In the genomic region with DNA sequence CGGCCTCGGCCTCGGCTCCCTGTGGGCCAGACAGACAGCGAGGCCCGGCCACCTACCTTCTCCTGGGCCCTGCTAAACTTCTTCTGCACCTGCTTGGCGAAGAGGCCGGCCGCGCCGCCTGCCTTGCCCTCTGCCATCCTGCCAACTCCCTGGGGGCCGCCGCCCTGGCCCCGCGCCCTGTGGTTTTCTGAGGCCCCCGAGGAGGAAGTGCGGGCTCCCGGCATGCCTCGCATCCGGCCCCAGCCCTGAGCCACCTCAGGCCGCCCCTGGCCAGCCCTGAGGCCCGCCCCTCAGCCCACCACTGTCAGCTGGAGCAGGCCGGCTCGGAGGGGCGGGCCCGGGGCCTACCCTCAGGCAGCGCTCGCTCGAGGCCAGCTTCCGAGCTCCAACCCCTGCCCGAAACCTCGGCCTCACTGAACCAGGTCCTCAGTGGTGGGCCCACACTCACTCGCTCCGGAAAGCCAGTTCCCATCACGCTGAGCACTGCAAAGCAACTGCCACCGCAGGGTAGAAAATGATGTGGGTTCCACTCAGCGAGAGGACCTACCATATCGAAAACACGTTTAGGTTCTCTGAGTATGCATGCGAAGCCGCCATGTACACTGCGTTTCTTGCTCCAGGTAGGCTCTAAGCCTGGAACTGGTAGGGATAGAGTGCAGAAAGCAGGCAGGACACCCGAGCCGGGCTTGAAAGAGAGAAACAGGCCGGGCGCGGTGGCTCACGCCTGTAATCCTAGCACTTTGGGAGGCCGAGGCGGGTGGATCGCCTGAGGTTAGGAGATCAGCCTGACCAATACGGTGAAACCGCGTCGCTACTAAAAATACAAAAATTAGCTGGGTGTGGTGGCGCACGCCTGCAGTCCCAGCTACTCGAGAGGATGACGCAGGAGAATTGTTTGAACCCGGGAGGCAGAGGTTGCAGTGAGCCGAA, we compare ENCODE assay signal across 8 cellular contexts. TPM values are rescaled to one million over a fixed set of nuclear protein-coding genes. Genes with fewer than 3 reads are reported as not detected.
A peak's percentile ranks its signal among the peaks of the same experiment; 100 is the strongest.
DNase-seq lines count a peak whose midpoint lies in the region; ATAC-seq, FAIRE-seq and TF ChIP-seq lines count a peak whose summit lies in the region.

A gene (minus strand): TSS at position 209 of the 930 bp plus-strand sequence. CDS start 72 bp downstream, at position 137.

- POLR2A ChIA-PET in activated naive CD8-positive, alpha-beta T cell treated with anti-CD3 and anti-CD28 coated beads, Interleukin-2, amount 10 ng/mL, durations not matched to agents 7 days and 5 days (lab: Charles Lee) = interaction anchor here (0.5 to 2.4 kb wide), 7 partner anchors 9 to 279 kb away, joined by 3 to 13 read pairs (median 3); a partner anchor contains a TSS

- no peaks in the 10 kb centered on the region for H3K27me3 ChIP-seq in prostate gland (replicated peaks; ENCODE audit: insufficient read depth)
- H3K27me3 ChIP-seq in aorta (ENCODE audit: control insufficient read depth in 1 of 2, insufficient read depth in 2 of 2, low read length in 1 of 2) = no peaks in the 10 kb centered on the region

- intact Hi-C loops in T-helper 2 cell treated with Interferon-gamma antibody and Interleukin-4, amounts not matched to agents 100 ng/mL and 5 ng/mL, for 36 hours (cut with micrococcal nuclease) = loop anchor here (2.0 to 10.0 kb wide), 7 partner anchors 17 to 299 kb away; a partner anchor contains a TSS
- intact Hi-C loops in prostate gland (cut with DNase I) = no loop called here
- intact Hi-C loops in aorta (cut with DNase I) = no loop called here

- WGBS in prostate gland = 94% methylated on average over 55 of the region's 60 CpGs
- 95 to 97% methylated on average over 55 to 60 of the region's 60 CpGs for WGBS in aorta, 2 donors

- H3K27ac ChIP-seq in prostate gland = peak within 1 kb of the TSS in 1 of 2 donors; percentile 12
- H3K27ac ChIP-seq in aorta (ENCODE audit: low read depth in 1 of 2, low read length in 2 of 2) = no peak within 1 kb of the TSS

- FAIRE-seq in GM12891 (lab: Jason Lieb, UNC) = no peak

- TF ChIP-seq CTCF in prostate gland (IDR thresholded peaks at IDR 0.05) = no peak

- peak within 1 kb of the TSS; percentile 10 to 11 for H3K4me3 ChIP-seq in prostate gland
- H3K4me3 ChIP-seq in aorta (ENCODE audit: low read length in 2 of 2) = no peak within 1 kb of the TSS

- peaks cover 55% of the 10 kb centered on the region for H3K4me1 Mint-ChIP-seq in activated naive CD8-positive, alpha-beta T cell treated with anti-CD3 and anti-CD28 coated beads, Interleukin-2, amount 10 ng/mL, durations not matched to agents 7 days and 5 days

- H3K36me3 ChIP-seq in prostate gland = no peaks in the 10 kb centered on the region
- no peaks in the 10 kb centered on the region for H3K36me3 ChIP-seq in aorta (ENCODE audit: control insufficient read depth in 1 of 2, insufficient read depth in 2 of 2, low read length in 1 of 2)

- DNase-seq in GM12891 (ENCODE audit: insufficient read length, low spot score) (peak; percentile 79), prostate gland (ENCODE audit: low spot score) (no peak), aorta (peak; percentile 80), kidney glomerular epithelial cell (lab: John Stamatoyannopoulos, UW) (no peak)
- peak; percentile 87 for DNase-seq in activated naive CD8-positive, alpha-beta T cell treated with anti-CD3 and anti-CD28 coated beads, Interleukin-2, amount 10 ng/mL, durations not matched to agents 7 days and 5 days

- 0 out of 2 replicates have a peak, but pooled peaks have one; percentile 43 for TF ChIP-seq POLR2A in GM12891 (IDR thresholded peaks at IDR 0.05; ENCODE audit: low read depth, low read length)
- no peak for TF ChIP-seq POLR2A in prostate gland (IDR thresholded peaks at IDR 0.05)

- H3K9me3 ChIP-seq in prostate gland (no peaks in the 10 kb centered on the region), aorta (ENCODE audit: control insufficient read depth, low read length) (no peaks in the 10 kb centered on the region)

- H3K36me3 Mint-ChIP-seq in activated naive CD8-positive, alpha-beta T cell treated with anti-CD3 and anti-CD28 coated beads, Interleukin-2, amount 10 ng/mL, durations not matched to agents 7 days and 5 days = peaks cover 32% of the 10 kb centered on the region

- peak within 1 kb of the TSS; percentile 97 for H3K27ac Mint-ChIP-seq in activated naive CD8-positive, alpha-beta T cell treated with anti-CD3 and anti-CD28 coated beads, Interleukin-2, amount 10 ng/mL, durations not matched to agents 7 days and 5 days

- ATAC-seq in HG02763 (IDR thresholded peaks at IDR 0.05; ENCODE audit: unreplicated experiment) (peak; percentile 60), aorta (ENCODE audit: low FRiP score) (peak; percentile 67), GM21526 (IDR thresholded peaks at IDR 0.05; ENCODE audit: low FRiP score, unreplicated experiment) (no peak)
- ATAC-seq in activated naive CD8-positive, alpha-beta T cell treated with anti-CD3 and anti-CD28 coated beads, Interleukin-2, amount 10 ng/mL, durations not matched to agents 7 days and 5 days (ENCODE audit: low read depth) = peak; percentile 82

- H3K27me3 Mint-ChIP-seq in activated naive CD8-positive, alpha-beta T cell treated with anti-CD3 and anti-CD28 coated beads, Interleukin-2, amount 10 ng/mL, durations not matched to agents 7 days and 5 days = no peaks in the 10 kb centered on the region

- no peaks in the 10 kb centered on the region for H3K9me3 Mint-ChIP-seq in activated naive CD8-positive, alpha-beta T cell treated with anti-CD3 and anti-CD28 coated beads, Interleukin-2, amount 10 ng/mL, durations not matched to agents 7 days and 5 days

- H3K4me1 ChIP-seq in prostate gland (replicated peaks) = no peaks in the 10 kb centered on the region
- no peaks in the 10 kb centered on the region for H3K4me1 ChIP-seq in aorta (ENCODE audit: control insufficient read depth in 1 of 2, insufficient read depth in 2 of 2, low read length in 2 of 2)

- peak within 1 kb of the TSS; percentile 96 for H3K4me3 Mint-ChIP-seq in activated naive CD8-positive, alpha-beta T cell treated with anti-CD3 and anti-CD28 coated beads, Interleukin-2, amount 10 ng/mL, durations not matched to agents 7 days and 5 days

TF ChIP-seq in GM12891, 5 proteins besides CTCF, POLR2A, EP300 and RAD21:
- TF ChIP-seq SPI1 (IDR thresholded peaks at IDR 0.05; ENCODE audit: low read depth, low read length) = peak; percentile 75
- peak; percentile 49; the same call in 1 of the 2 replicates for TF ChIP-seq POLR2AphosphoS5 (IDR thresholded peaks at IDR 0.05; ENCODE audit: low read depth, low read length)
- TF ChIP-seq PAX5 (IDR thresholded peaks at IDR 0.05; ENCODE audit: insufficient read depth, low read length, severe bottlenecking) = no peak
- TF ChIP-seq TAF1 (IDR thresholded peaks at IDR 0.05; ENCODE audit: low read depth, low read length) = no peak; the same call in 1 of the 2 replicates
TF ChIP-seq in GM12891: peak in this region for 2.

RNA-seq across cellular contexts. Expression of the gene that starts here (rescaled TPM):
- 18.6 TPM for polyA plus RNA-seq in GM12891 (2012; ENCODE audit: low read depth, missing spikeins)
- 173 TPM in 2 replicates for total RNA-seq in T-helper 2 cell treated with Interferon-gamma antibody and Interleukin-4, amounts not matched to agents 100 ng/mL and 5 ng/mL, for 36 hours
- 100 to 1,000 TPM; 161 to 164 TPM for total RNA-seq in activated naive CD8-positive, alpha-beta T cell treated with anti-CD3 and anti-CD28 coated beads, Interleukin-2, amount 10 ng/mL, durations not matched to agents 7 days and 5 days
- 1 to 10 TPM; 2.6 to 5.5 TPM for total RNA-seq in prostate gland
- 10 to 100 TPM in 1 of 2 donors, 1 to 10 TPM in 1; 9.4 to 11.7 TPM for total RNA-seq in aorta
- polyA plus RNA-seq in aorta = 1 to 10 TPM; 1.4 to 4.6 TPM

Comparison
In these comparisons a context has a peak if more than half of its experiments do, and no peak if none do; other contexts are left out.
1. RNA of the gene that starts here (total RNA-seq): 173 TPM in T-helper 2 cell treated with Interferon-gamma antibody and Interleukin-4, amounts not matched to agents 100 ng/mL and 5 ng/mL, for 36 hours and 161 to 164 TPM in activated naive CD8-positive, alpha-beta T cell treated with anti-CD3 and anti-CD28 coated beads, Interleukin-2, amount 10 ng/mL, durations not matched to agents 7 days and 5 days; 9.4 to 11.7 TPM in aorta and 2.6 to 5.5 TPM in prostate gland; every median in the first group is over 10 times any median in the second.
2. DNase-seq: peak in GM12891 (single experiment), activated naive CD8-positive, alpha-beta T cell treated with anti-CD3 and anti-CD28 coated beads, Interleukin-2, amount 10 ng/mL, durations not matched to agents 7 days and 5 days (single experiment) and aorta (2 of 2); none in prostate gland (single experiment) and kidney glomerular epithelial cell (single experiment).
3. H3K4me3 ChIP-seq: peak in prostate gland (2 of 2); none in aorta (0 of 2).